In the genomic region with DNA sequence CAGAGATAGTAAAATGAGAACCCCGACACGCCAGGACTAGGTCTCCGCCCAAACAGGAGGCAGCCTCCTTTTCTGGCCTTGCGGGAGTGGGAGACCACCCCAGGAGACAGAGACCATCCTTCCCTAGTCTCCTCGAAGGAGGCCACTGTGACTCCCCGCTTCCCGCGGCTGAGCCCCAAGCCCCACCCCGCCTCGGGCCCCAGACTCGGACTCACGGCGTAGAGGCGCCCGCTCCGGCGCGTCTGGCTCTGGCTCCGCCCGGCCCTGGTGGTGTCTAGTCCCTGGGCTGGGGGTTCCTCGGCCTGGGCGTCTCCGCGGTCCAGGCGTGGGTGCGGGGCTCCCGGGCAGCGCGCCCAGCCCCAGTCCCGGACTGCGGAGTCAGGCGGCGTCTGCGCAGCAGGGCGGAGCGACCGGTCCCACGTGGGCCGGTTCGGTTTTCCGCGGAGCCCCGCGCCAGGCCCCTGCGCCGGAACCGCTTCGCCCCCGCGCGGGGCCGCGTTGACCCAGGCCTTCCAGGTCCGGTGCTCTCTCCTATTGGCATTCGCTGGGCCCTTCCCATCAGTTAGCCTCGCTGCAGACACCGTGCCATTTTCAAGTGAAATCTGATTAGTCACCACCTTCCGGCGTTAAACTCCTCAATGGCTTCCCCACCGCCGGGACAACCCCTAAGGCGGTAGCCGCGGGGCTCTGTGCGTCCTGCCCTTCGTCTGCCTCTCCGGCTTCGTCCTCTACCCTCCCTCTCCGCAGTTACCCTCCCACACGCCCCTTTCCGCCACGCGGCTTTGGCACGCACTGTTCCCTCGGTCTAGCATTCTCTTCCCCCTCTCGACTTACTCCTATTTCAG, we compare ENCODE assay signal across 8 cellular contexts. TPM values are rescaled to one million over a fixed set of nuclear protein-coding genes. Genes with fewer than 3 reads are reported as not detected.
DNase-seq lines count a peak whose midpoint lies in the region; ATAC-seq and TF ChIP-seq lines count a peak whose summit lies in the region.

A gene with protein sequence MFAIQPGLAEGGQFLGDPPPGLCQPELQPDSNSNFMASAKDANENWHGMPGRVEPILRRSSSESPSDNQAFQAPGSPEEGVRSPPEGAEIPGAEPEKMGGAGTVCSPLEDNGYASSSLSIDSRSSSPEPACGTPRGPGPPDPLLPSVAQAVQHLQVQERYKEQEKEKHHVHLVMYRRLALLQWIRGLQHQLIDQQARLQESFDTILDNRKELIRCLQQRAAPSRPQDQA (minus strand): TSS at position 393 of the 845 bp plus-strand sequence. CDS start 2,563 bp downstream, outside the sequence.

- no peaks in the 10 kb centered on the region for H3K9me3 ChIP-seq in A673 (ENCODE audit: low read depth, low read length, poor library complexity, severe bottlenecking)
- H3K9me3 ChIP-seq in SJSA1 (replicated peaks) = no peaks in the 10 kb centered on the region
- H3K9me3 ChIP-seq in neuronal stem cell (replicated peaks in 1 of 2; ENCODE audit: control insufficient read depth in 2 of 2, insufficient read depth in 1 of 2, low read depth in 1 of 2, low read length in 2 of 2) = no peaks in the 10 kb centered on the region
- no peaks in the 10 kb centered on the region for H3K9me3 ChIP-seq in subcutaneous abdominal adipose tissue (ENCODE audit: control insufficient read depth in 5 of 5, low read length in 5 of 5)

- TF ChIP-seq CTCF in A673 (conservative IDR thresholded peaks at IDR 0.05; ENCODE audit: low read depth, low read length) = no peak
- TF ChIP-seq CTCF in foreskin keratinocyte (conservative IDR thresholded peaks at IDR 0.05) = no peak

- no peaks in the 10 kb centered on the region for H3K79me1 ChIP-seq in neuronal stem cell (ENCODE audit: low read depth, low read length)

- no peak within 1 kb of the TSS for H3K4ac ChIP-seq in neuronal stem cell (ENCODE audit: low read length)

- no peak within 1 kb of the TSS for H4K8ac ChIP-seq in neuronal stem cell (ENCODE audit: low read depth, low read length)

- ATAC-seq in GM18517 (IDR thresholded peaks at IDR 0.05; ENCODE audit: unreplicated experiment) (peak; percentile 65), HG03521 (IDR thresholded peaks at IDR 0.05; ENCODE audit: unreplicated experiment) (peak; percentile 50), foreskin keratinocyte (peak; percentile 72)

- no TSS peak for BruUV-seq in A673 (replicated peaks; lab: Mats Ljungman, UMichigan)

- peak within 1 kb of the TSS; percentile 55 for H2BK15ac ChIP-seq in neuronal stem cell (ENCODE audit: low read length)

- H3K27me3 ChIP-seq in A673 (replicated peaks; ENCODE audit: insufficient read depth, low read depth, low read length, poor library complexity) (no peaks in the 10 kb centered on the region), SJSA1 (replicated peaks) (no peaks in the 10 kb centered on the region), foreskin keratinocyte (no peaks in the 10 kb centered on the region), neuronal stem cell (ENCODE audit: control insufficient read depth in 3 of 3, insufficient read depth in 3 of 3, low read depth in 1 of 3, low read length in 3 of 3) (no peaks in the 10 kb centered on the region), subcutaneous abdominal adipose tissue (ENCODE audit: control insufficient read depth in 5 of 5, insufficient read depth in 4 of 5, low read length in 5 of 5) (no peaks in the 10 kb centered on the region)

- H3K36me3 ChIP-seq in A673 (ENCODE audit: insufficient read depth, low read length, poor library complexity, severe bottlenecking) = peaks cover 13% of the 10 kb centered on the region
- peaks cover 39% of the 10 kb centered on the region for H3K36me3 ChIP-seq in SJSA1
- peaks cover 10 to 21% of the 10 kb centered on the region in 2 donors for H3K36me3 ChIP-seq in neuronal stem cell (replicated peaks in 1 of 2; ENCODE audit: control insufficient read depth in 2 of 2, insufficient read depth in 2 of 2, low read length in 2 of 2)
- H3K36me3 ChIP-seq in subcutaneous abdominal adipose tissue (ENCODE audit: control insufficient read depth in 5 of 5, insufficient read depth in 5 of 5, low read length in 5 of 5) = peaks cover 0 to 24% (median 13%) of the 10 kb centered on the region in 5 donors

- POLR2A ChIA-PET in A673 (lab: Charles Lee; ENCODE audit: low non-redundant PET) = no interaction called here

- H3K4me1 ChIP-seq in A673 (ENCODE audit: insufficient read depth, low read length, poor library complexity, severe bottlenecking) (peaks cover 13% of the 10 kb centered on the region), SJSA1 (replicated peaks) (peaks cover 16% of the 10 kb centered on the region), foreskin keratinocyte (peaks cover 4% of the 10 kb centered on the region), neuronal stem cell (ENCODE audit: control insufficient read depth in 2 of 2, insufficient read depth in 1 of 2, low read depth in 1 of 2, low read length in 2 of 2) (peaks cover 0 to 10% of the 10 kb centered on the region in 2 donors), subcutaneous abdominal adipose tissue (ENCODE audit: control insufficient read depth in 5 of 5, insufficient read depth in 5 of 5, low read length in 5 of 5) (peaks cover 7 to 41% (median 37%) of the 10 kb centered on the region in 5 donors)

- H3K27ac ChIP-seq in A673 (ENCODE audit: low read depth, low read length, poor library complexity, severe bottlenecking) (peak within 1 kb of the TSS; percentile 68), SJSA1 (peak within 1 kb of the TSS; percentile 59), foreskin keratinocyte (peak within 1 kb of the TSS; percentile 61), neuronal stem cell (replicated peaks; ENCODE audit: low read length) (no peak within 1 kb of the TSS), subcutaneous abdominal adipose tissue (ENCODE audit: low read depth, low read length) (peak within 1 kb of the TSS; percentile 83)

- peak within 1 kb of the TSS; percentile 10 for H3K14ac ChIP-seq in neuronal stem cell (ENCODE audit: low read length)

- no peak within 1 kb of the TSS for H4K91ac ChIP-seq in neuronal stem cell (ENCODE audit: low read depth, low read length, poor library complexity)

- H2BK5ac ChIP-seq in neuronal stem cell (ENCODE audit: low read length) = peak within 1 kb of the TSS; percentile 8

- intact Hi-C loops in A673 (cut with micrococcal nuclease; ENCODE audit: unreplicated experiment) = loop anchor here (2.0 to 5.0 kb wide), 3 partner anchors 76 to 266 kb away; partner anchors contain the start of gene PSMB2

- H3K4me3 ChIP-seq in A673 (ENCODE audit: low read depth, low read length, poor library complexity, severe bottlenecking) (peak within 1 kb of the TSS; percentile 71), SJSA1 (peak within 1 kb of the TSS; percentile 60), neuronal stem cell (ENCODE audit: low read length in 2 of 2) (peak within 1 kb of the TSS in 1 of 2 donors; percentile 80), subcutaneous abdominal adipose tissue (ENCODE audit: low read depth in 1 of 5, low read length in 5 of 5) (peak within 1 kb of the TSS; percentile 85 to 94 (median 91))

- peak within 1 kb of the TSS; percentile 87 for H3K4me2 ChIP-seq in neuronal stem cell (ENCODE audit: insufficient read depth, low read length, poor library complexity, severe bottlenecking)

- H2AK5ac ChIP-seq in neuronal stem cell (ENCODE audit: low read depth, low read length) = no peak within 1 kb of the TSS

- H3K18ac ChIP-seq in neuronal stem cell (ENCODE audit: low read length) = peak within 1 kb of the TSS; percentile 91

- WGBS in neuronal stem cell (ENCODE audit: extremely low coverage in 2 of 2, insufficient read length in 2 of 2, insufficient replicate concordance in 1 of 2), 2 donors = no CpG with 5 or more reads among the region's 76 CpGs

- no peak within 1 kb of the TSS for H2BK120ac ChIP-seq in neuronal stem cell (ENCODE audit: low read depth, low read length)

- peak within 1 kb of the TSS; percentile 87 for H3K23ac ChIP-seq in neuronal stem cell (ENCODE audit: low read depth, low read length, poor library complexity)

- H3K9ac ChIP-seq in neuronal stem cell (ENCODE audit: low read depth, low read length, poor library complexity) = peak within 1 kb of the TSS; percentile 68
- peak within 1 kb of the TSS; percentile 71 to 98 (median 84) for H3K9ac ChIP-seq in subcutaneous abdominal adipose tissue (ENCODE audit: low read length in 5 of 5)

- CTCF ChIA-PET in A673 (lab: Charles Lee) = no interaction called here

- DNase-seq in A673 (ENCODE audit: low spot score) (peak; percentile 81), SJSA1 (ENCODE audit: low read depth in 1 of 2, low spot score in 2 of 2) (peak; percentile 74 to 79), foreskin keratinocyte (peak in 1 of 2 donors; percentile 50), neuronal stem cell (ENCODE audit: low spot score) (no peak)
- DNase-seq in activated gamma-delta T cell treated with anti-CD3 and anti-CD28 coated beads, Interleukin-2, amount 50 U/mL, for 16 hours (ENCODE audit: low read depth) = peak; percentile 69

- no peak within 1 kb of the TSS for H2AFZ ChIP-seq in neuronal stem cell (ENCODE audit: low read length)

- no peak within 1 kb of the TSS for H2BK12ac ChIP-seq in neuronal stem cell (ENCODE audit: low read length)

RNA-seq across cellular contexts. Expression of the gene that starts here (rescaled TPM):
- 24.4 and 26.1 TPM in 2 replicates for total RNA-seq in A673 (2021)
- 21.5 and 23.9 TPM in 2 replicates for total RNA-seq in SJSA1 (2014; rRNA removed; shearing (Covaris generic))
- 8.6 and 10.0 TPM in 2 replicates for total RNA-seq in foreskin keratinocyte
- polyA plus RNA-seq in foreskin keratinocyte = 6.2 and 6.9 TPM in 2 replicates
- 3.2 TPM for polyA plus RNA-seq in neuronal stem cell (2013, experiment 1 of 2)
- polyA plus RNA-seq in neuronal stem cell (2013, experiment 2 of 2) = 3.1 TPM
